Comparison of ENCODE assay signal across 25 cellular contexts in genomic region chr19:40539070-40539469, GRCh38. TPM values are rescaled to one million over a fixed set of nuclear protein-coding genes. Genes with fewer than 3 reads are reported as not detected.
A peak's percentile ranks its signal among the peaks of the same experiment; 100 is the strongest.
DNase-seq lines count a peak whose midpoint lies in the region; ATAC-seq and TF ChIP-seq lines count a peak whose summit lies in the region.
"Had no signal": no experiment of that assay in that cellular context is flagged by ENCODE, and none has a peak within 500 bp of the region (broad histone marks: within the 10 kb centered on the region; RNA-seq: fewer than 3 reads in every experiment).

No MANE protein-coding gene starts in this region.

- no peak overlapping the region for H3K4me2 ChIP-seq in HCT116 (ENCODE audit: low read length)
- H3K4me2 ChIP-seq: BLaER1, KMS-11 had no signal

- intact Hi-C loops in HCT116 (cut with micrococcal nuclease): no loop called here

- H3K9me2 ChIP-seq in HCT116 (ENCODE audit: insufficient read depth): no peaks in the 10 kb centered on the region

- RAD21 ChIA-PET in HCT116 (lab: Charles Lee; ENCODE audit: low non-redundant PET in 1 of 2, low total read pairs in 2 of 2, uncharacterized antibody in 2 of 2, unreplicated experiment in 2 of 2): no interaction called here

- peaks cover 0 to 5% of the 10 kb centered on the region in 2 experiments; a peak in 1 of 4 replicates for H3K36me3 ChIP-seq in HCT116 (ENCODE audit: control insufficient read depth in 1 of 2, insufficient read depth in 2 of 2, low read length in 2 of 2)
- no peaks in the 10 kb centered on the region for H3K36me3 ChIP-seq in RWPE2 (ENCODE audit: low read depth)
- H3K36me3 ChIP-seq: BLaER1, ovary, right lobe of liver, SJCRH30, transverse colon had no signal

- H3K9ac ChIP-seq in HCT116 (ENCODE audit: low read length): no peak overlapping the region
- H3K9ac ChIP-seq: BLaER1, KMS-11 had no signal

- H3K27ac ChIP-seq in HCT116 (ENCODE audit: low read depth, low read length) (no peak overlapping the region), RWPE2 (ENCODE audit: poor library complexity, severe bottlenecking) (no peak overlapping the region)
- H3K27ac ChIP-seq: BLaER1, coronary artery, KMS-11, left ventricle myocardium inferior, ovary, right lobe of liver, SJCRH30, transverse colon, VCaP had no signal

- CTCF ChIA-PET in HCT116 (lab: Charles Lee): no interaction called here
- CTCF ChIA-PET in activated CD4-positive, alpha-beta memory T cell treated with anti-CD3 and anti-CD28 coated beads, Interleukin-2, amount 10 ng/mL, durations not matched to agents 7 days and 5 days (lab: Charles Lee): no interaction called here

- H3K36me3 Mint-ChIP-seq in activated CD4-positive, alpha-beta memory T cell treated with anti-CD3 and anti-CD28 coated beads, Interleukin-2, amount 10 ng/mL, durations not matched to agents 7 days and 5 days (ENCODE audit: low read depth): no peaks in the 10 kb centered on the region
- H3K36me3 Mint-ChIP-seq in activated T-cell treated with anti-CD3 and anti-CD28 coated beads, Interleukin-2, amount 50 U/mL, for 4 hours (ENCODE audit: insufficient read depth): no peaks in the 10 kb centered on the region
- H3K36me3 Mint-ChIP-seq: immature natural killer cell; natural killer cell treated with Interleukin-12 subunit alpha and Interleukin-12 subunit beta and Interleukin-15 and Interleukin-18, amount 100 ng/mL, for 72 hours had no signal

- H3K27ac Mint-ChIP-seq in activated CD4-positive, alpha-beta memory T cell treated with anti-CD3 and anti-CD28 coated beads, Interleukin-2, amount 10 ng/mL, durations not matched to agents 7 days and 5 days: no peak overlapping the region
- H3K27ac Mint-ChIP-seq: brain; immature natural killer cell; natural killer cell treated with Interleukin-12 subunit alpha and Interleukin-12 subunit beta and Interleukin-15 and Interleukin-18, amount 100 ng/mL, for 72 hours; T-helper 17 cell had no signal

- no peaks in the 10 kb centered on the region for H3K4me1 Mint-ChIP-seq in activated CD4-positive, alpha-beta memory T cell treated with anti-CD3 and anti-CD28 coated beads, Interleukin-2, amount 10 ng/mL, durations not matched to agents 7 days and 5 days
- no peaks in the 10 kb centered on the region for H3K4me1 Mint-ChIP-seq in activated T-cell treated with anti-CD3 and anti-CD28 coated beads, Interleukin-2, amount 50 U/mL, for 4 hours (ENCODE audit: low read depth)
- H3K4me1 Mint-ChIP-seq: brain, immature natural killer cell, T-helper 17 cell had no signal

- TF ChIP-seq CTCF in HCT116 (IDR thresholded peaks at IDR 0.05 in 2 of 3, conservative IDR thresholded peaks at IDR 0.05 in 1 of 3; ENCODE audit: borderline replicate concordance in 1 of 3, insufficient read depth in 1 of 3, low read depth in 2 of 3, low read length in 2 of 3): peak in 2 of 3 experiments; percentile 20 to 22; a peak in 3 of 6 replicates
- TF ChIP-seq CTCF in RWPE2 (IDR thresholded peaks at IDR 0.05; ENCODE audit: poor library complexity, severe bottlenecking): no peak
- peak; percentile 15 for TF ChIP-seq CTCF in fibroblast of pulmonary artery (IDR thresholded peaks at IDR 0.05; ENCODE audit: low read length, missing control alignments)

- no peak overlapping the region for H3K4me3 Mint-ChIP-seq in activated CD4-positive, alpha-beta memory T cell treated with anti-CD3 and anti-CD28 coated beads, Interleukin-2, amount 10 ng/mL, durations not matched to agents 7 days and 5 days
- no peak overlapping the region for H3K4me3 Mint-ChIP-seq in activated T-cell treated with anti-CD3 and anti-CD28 coated beads, Interleukin-2, amount 50 U/mL, for 4 hours
- H3K4me3 Mint-ChIP-seq: brain; immature natural killer cell; natural killer cell treated with Interleukin-12 subunit alpha and Interleukin-12 subunit beta and Interleukin-15 and Interleukin-18, amount 100 ng/mL, for 72 hours; T-helper 17 cell had no signal

- H3K9me3 Mint-ChIP-seq in activated CD4-positive, alpha-beta memory T cell treated with anti-CD3 and anti-CD28 coated beads, Interleukin-2, amount 10 ng/mL, durations not matched to agents 7 days and 5 days: no peaks in the 10 kb centered on the region
- H3K9me3 Mint-ChIP-seq in activated T-cell treated with anti-CD3 and anti-CD28 coated beads, Interleukin-2, amount 50 U/mL, for 4 hours: no peaks in the 10 kb centered on the region
- H3K9me3 Mint-ChIP-seq: immature natural killer cell; natural killer cell treated with Interleukin-12 subunit alpha and Interleukin-12 subunit beta and Interleukin-15 and Interleukin-18, amount 100 ng/mL, for 72 hours had no signal

- H3K9me3 ChIP-seq in HCT116 (ENCODE audit: control insufficient read depth in 1 of 2, insufficient read depth in 1 of 2, low read depth in 1 of 2, low read length in 2 of 2) (peaks cover 0 to 6% of the 10 kb centered on the region in 2 experiments; a peak in 2 of 4 replicates), RWPE2 (ENCODE audit: severe bottlenecking) (no peaks in the 10 kb centered on the region)
- H3K9me3 ChIP-seq: BLaER1, right lobe of liver, SJCRH30, transverse colon had no signal

- no peak for ATAC-seq in HCT116
- ATAC-seq in RWPE2 (ENCODE audit: low read depth): 0 out of 3 replicates have a peak, but pooled peaks have one; percentile 25
- no peak for ATAC-seq in GM21360 (IDR thresholded peaks at IDR 0.05; ENCODE audit: unreplicated experiment)
- ATAC-seq in activated T-cell treated with anti-CD3 and anti-CD28 coated beads, Interleukin-2, amount 50 U/mL, for 4 hours: no peak
- ATAC-seq: natural killer cell treated with Interleukin-12 subunit alpha and Interleukin-12 subunit beta and Interleukin-15 and Interleukin-18, amount 100 ng/mL, for 72 hours; right lobe of liver; T-helper 17 cell had no signal

- H3K4me3 ChIP-seq in HCT116 (replicated peaks in 1 of 2; ENCODE audit: low read depth in 1 of 2, low read length in 2 of 2) (no peak overlapping the region), RWPE2 (ENCODE audit: severe bottlenecking) (no peak overlapping the region), fibroblast of pulmonary artery (replicated peaks; ENCODE audit: low read depth, low read length) (no peak overlapping the region)
- H3K4me3 ChIP-seq: BLaER1, coronary artery, left ventricle myocardium inferior, ovary, right lobe of liver, SJCRH30, transverse colon had no signal

- BruUV-seq in HCT116 (replicated peaks; lab: Mats Ljungman, UMichigan): no TSS peak

- H3K4me1 ChIP-seq in HCT116 (ENCODE audit: control insufficient read depth in 1 of 2, insufficient read depth in 2 of 2, low read length in 2 of 2): peaks cover 5 to 6% of the 10 kb centered on the region in 2 experiments; a peak in 2 of 4 replicates
- no peaks in the 10 kb centered on the region for H3K4me1 ChIP-seq in RWPE2 (ENCODE audit: insufficient read depth, poor library complexity, severe bottlenecking)
- H3K4me1 ChIP-seq: right lobe of liver had no signal

- in situ Hi-C loops in ACHN (cut with HindIII; ENCODE audit: low pct_ligation_motif_present, low pct_unique_long_range_greater_than_20kb, low sequenced_read_pairs): no loop called here

- H2AFZ ChIP-seq in HCT116 (ENCODE audit: low read depth, low read length, poor library complexity, severe bottlenecking): no peak overlapping the region

- POLR2A ChIA-PET in HCT116 (lab: Charles Lee): no interaction called here
- POLR2A ChIA-PET in activated CD4-positive, alpha-beta memory T cell treated with anti-CD3 and anti-CD28 coated beads, Interleukin-2, amount 10 ng/mL, durations not matched to agents 7 days and 5 days (lab: Charles Lee): no interaction called here

- H3K27me3 Mint-ChIP-seq in activated CD4-positive, alpha-beta memory T cell treated with anti-CD3 and anti-CD28 coated beads, Interleukin-2, amount 10 ng/mL, durations not matched to agents 7 days and 5 days: no peaks in the 10 kb centered on the region
- peaks cover 3% of the 10 kb centered on the region for H3K27me3 Mint-ChIP-seq in activated T-cell treated with anti-CD3 and anti-CD28 coated beads, Interleukin-2, amount 50 U/mL, for 4 hours (ENCODE audit: low read depth)
- H3K27me3 Mint-ChIP-seq: brain had no signal

- H3K27me3 ChIP-seq in HCT116 (ENCODE audit: insufficient read depth, low read length): no peaks in the 10 kb centered on the region
- no peaks in the 10 kb centered on the region for H3K27me3 ChIP-seq in RWPE2 (ENCODE audit: insufficient read depth, poor library complexity, severe bottlenecking)
- H3K27me3 ChIP-seq: BLaER1, ovary, right lobe of liver, SJCRH30, transverse colon had no signal

- TF ChIP-seq RAD21 in HCT116 (IDR thresholded peaks at IDR 0.05; ENCODE audit: low read depth): no peak

- H4K20me1 ChIP-seq in HCT116 (ENCODE audit: insufficient read depth): no peaks in the 10 kb centered on the region
- H4K20me1 ChIP-seq: BLaER1 had no signal

- DNase-seq in ACHN: peak; percentile 9
- no peak for DNase-seq in HCT116 (ENCODE audit: low read depth, low spot score)
- no peak for DNase-seq in RWPE2 (ENCODE audit: low spot score)
- DNase-seq in fibroblast of pulmonary artery (ENCODE audit: low read depth): no peak
- DNase-seq in activated gamma-delta T cell (lab: John Stamatoyannopoulos, UW): no peak
- DNase-seq in activated CD4-positive, alpha-beta memory T cell treated with anti-CD3 and anti-CD28 coated beads, Interleukin-2, amount 10 ng/mL, durations not matched to agents 7 days and 5 days: no peak
- DNase-seq in activated T-cell treated with anti-CD3 and anti-CD28 coated beads, Interleukin-2, amount 50 U/mL, for 4 hours: no peak
- DNase-seq: activated CD4-positive, alpha-beta T cell treated with anti-CD3 and anti-CD28 coated beads, Interleukin-2, amount 50 U/mL, for 1 hour; activated effector memory CD4-positive, alpha-beta T cell treated with anti-CD3 and anti-CD28 coated beads, Interleukin-2, amount 50 U/mL, for 16 hours; COR-L47; immature natural killer cell; left ventricle myocardium inferior; NCI-H187 treated with DMSO at 0.1 percent for 48 hours; ovary; right lobe of liver; SJCRH30; T-helper 17 cell; transverse colon had no signal

- H3K79me2 ChIP-seq in HCT116 (ENCODE audit: insufficient read depth, low read length): no peaks in the 10 kb centered on the region

- no peak for TF ChIP-seq POLR2A in HCT116 (IDR thresholded peaks at IDR 0.05; ENCODE audit: borderline replicate concordance, extremely low read depth, insufficient read depth, insufficient read length)

TF ChIP-seq in HCT116, 20 proteins besides CTCF, POLR2A, EP300 and RAD21 (continues in another document):
- no peak for TF ChIP-seq EGR1 (IDR thresholded peaks at IDR 0.05; ENCODE audit: low read depth)
- no peak for TF ChIP-seq TCF7L2 (IDR thresholded peaks at IDR 0.05; ENCODE audit: borderline replicate concordance, extremely low read depth, insufficient read depth, insufficient read length)
- no peak for TF ChIP-seq YY1 (IDR thresholded peaks at IDR 0.05; ENCODE audit: extremely low read depth, insufficient replicate concordance, low read depth, low read length)
- no peak for TF ChIP-seq CBX3 (IDR thresholded peaks at IDR 0.05; ENCODE audit: low read depth)
- TF ChIP-seq JUND (IDR thresholded peaks at IDR 0.05): no peak

RNA-seq across cellular contexts. Expression of gene SHKBP1, which starts 37.6 kb away (rescaled TPM):
- total RNA-seq in HCT116 (2021; ENCODE audit: unreplicated experiment): 97.4 TPM
- polyA plus RNA-seq in HCT116 (2012): 95.7 and 104 TPM in 2 replicates
- total RNA-seq in activated CD4-positive, alpha-beta memory T cell treated with anti-CD3 and anti-CD28 coated beads, Interleukin-2, amount 10 ng/mL, durations not matched to agents 7 days and 5 days: 100 to 1,000 TPM; 139 to 150 TPM
- total RNA-seq in activated T-cell treated with anti-CD3 and anti-CD28 coated beads, Interleukin-2, amount 50 U/mL, for 4 hours: 10 to 100 TPM; 80.1 to 86.1 (median 84.8) TPM
